ENCODE assay signal across 17 cellular contexts in genomic region chr4:7519638-7520373, GRCh38.
"Had no signal": no experiment of that assay in that cellular context is flagged by ENCODE, and none has a peak within 500 bp of the region (broad histone marks: within the 10 kb centered on the region; RNA-seq: fewer than 3 reads in every experiment).

No MANE protein-coding gene starts in this region.

- H3K36me3 ChIP-seq: right lobe of liver, stomach had no signal

- ATAC-seq: activated T-cell treated with anti-CD3 and anti-CD28 coated beads, Interleukin-2, amount 50 U/mL, for 4 hours; body of pancreas; naive thymus-derived CD4-positive, alpha-beta T cell; right lobe of liver had no signal

- H3K27ac ChIP-seq: body of pancreas, dorsolateral prefrontal cortex, epithelial cell of prostate, parathyroid adenoma, right lobe of liver, stomach had no signal

- H3K4me1 ChIP-seq: body of pancreas, parathyroid adenoma had no signal

- DNase-seq: activated CD4-positive, alpha-beta T cell treated with anti-CD3 and anti-CD28 coated beads, Interleukin-2, amount 10 ng/mL, durations not matched to agents 24 days and 14 days; activated CD4-positive, CD25-positive, alpha-beta regulatory T cell; activated CD8-positive, alpha-beta memory T cell treated with anti-CD3 and anti-CD28 coated beads, Interleukin-2, amount 50 U/mL, for 4 hours; activated naive CD4-positive, alpha-beta T cell treated with anti-CD3 and anti-CD28 coated beads for 36 hours; activated T-cell treated with anti-CD3 and anti-CD28 coated beads, Interleukin-2, amount 50 U/mL, for 4 hours; foreskin fibroblast; mesendoderm; naive thymus-derived CD4-positive, alpha-beta T cell; right lobe of liver; small intestine; stimulated activated CD4-positive, alpha-beta T cell treated with anti-CD3 and anti-CD28 coated beads, Interleukin-15, amount 100 ng/mL, for 24 hours; stimulated activated CD4-positive, alpha-beta T cell treated with anti-CD3 and anti-CD28 coated beads, Interleukin-2, amount 100 ng/mL, for 48 hours; stomach had no signal

- H3K27me3 ChIP-seq: body of pancreas, right lobe of liver had no signal

- H3K9me3 ChIP-seq: body of pancreas, right lobe of liver, stomach had no signal

- H3K4me3 ChIP-seq: body of pancreas, dorsolateral prefrontal cortex, right lobe of liver, stomach had no signal
